8 cellular contexts compared by ENCODE assay signal in genomic region chr3:15796331-15796730, GRCh38.
DNase-seq lines count a peak whose midpoint lies in the region; ATAC-seq and TF ChIP-seq lines count a peak whose summit lies in the region.

No MANE protein-coding gene starts in this region.

- CTCF ChIA-PET in HEK293T (lab: Yijun Ruan, JAX), result interaction anchor here (0.6 kb wide), 2 partner anchors 10 to 421 kb away, joined by 3 read pairs; no protein-coding TSS in a partner anchor

- H3K36me3 ChIP-seq in DND-41 (ENCODE audit: insufficient read depth, low read length), result peaks cover 40% of the 10 kb centered on the region
- no peaks in the 10 kb centered on the region for H3K36me3 ChIP-seq in OCI-LY3 (replicated peaks; ENCODE audit: low read depth, low read length)
- H3K36me3 ChIP-seq in parathyroid adenoma (ENCODE audit: control insufficient read depth, insufficient read depth, low read length), result no peaks in the 10 kb centered on the region

- no peak overlapping the region for H2AFZ ChIP-seq in DND-41 (ENCODE audit: low read depth, low read length)
- no peak overlapping the region for H2AFZ ChIP-seq in OCI-LY3 (ENCODE audit: low read depth, low read length)
- H2AFZ ChIP-seq in parathyroid adenoma, result no peak overlapping the region

- H3K9me3 Mint-ChIP-seq in effector memory CD8-positive, alpha-beta T cell, result no peaks in the 10 kb centered on the region

- H3K36me3 Mint-ChIP-seq in effector memory CD8-positive, alpha-beta T cell (ENCODE audit: insufficient read depth), result peaks cover 37% of the 10 kb centered on the region

- DNase-seq in DND-41 (no peak), HEK293T (ENCODE audit: extremely low spot score) (no peak)
- no peak for DNase-seq in effector memory CD8-positive, alpha-beta T cell

- POLR2A ChIA-PET in HEK293T (lab: Yijun Ruan, JAX), result no interaction called here

- H3K27ac ChIP-seq in DND-41 (ENCODE audit: low read length) (peak overlapping the region; percentile 95), OCI-LY3 (ENCODE audit: low read length) (no peak overlapping the region), parathyroid adenoma (peak overlapping the region; percentile 6)

- peak overlapping the region; percentile 89 to 96 for H3K27ac Mint-ChIP-seq in effector memory CD8-positive, alpha-beta T cell

- peak overlapping the region; percentile 82 to 84 for H3K4me3 Mint-ChIP-seq in effector memory CD8-positive, alpha-beta T cell

- peak overlapping the region; percentile 68 for H3K9ac ChIP-seq in DND-41 (ENCODE audit: low read depth, low read length)
- peak overlapping the region; percentile 8; the same call in 1 of the 2 replicates for H3K9ac ChIP-seq in OCI-LY3 (ENCODE audit: low read length)
- H3K9ac ChIP-seq in parathyroid adenoma, result no peak overlapping the region

- no peaks in the 10 kb centered on the region for H3K27me3 Mint-ChIP-seq in effector memory CD8-positive, alpha-beta T cell

- H3K4me2 ChIP-seq in DND-41 (ENCODE audit: insufficient read depth, low read length) (peak overlapping the region; percentile 64), OCI-LY3 (ENCODE audit: low read length) (peak overlapping the region; percentile 68), parathyroid adenoma (ENCODE audit: low read length) (no peak overlapping the region)

- TF ChIP-seq CTCF in DND-41 (IDR thresholded peaks at IDR 0.05; ENCODE audit: borderline replicate concordance, extremely low read depth, low read length, poor library complexity, severe bottlenecking) (no peak), OCI-LY3 (IDR thresholded peaks at IDR 0.05; ENCODE audit: low read depth, low read length) (no peak), parathyroid adenoma (IDR thresholded peaks at IDR 0.05) (no peak)

- H4K20me1 ChIP-seq in DND-41 (ENCODE audit: insufficient read depth, low read length) (peaks cover 32% of the 10 kb centered on the region), OCI-LY3 (ENCODE audit: insufficient read depth, low read length) (no peaks in the 10 kb centered on the region)

- peaks cover 40 to 63% of the 10 kb centered on the region in 2 donors for H3K4me1 Mint-ChIP-seq in effector memory CD8-positive, alpha-beta T cell (ENCODE audit: low read depth in 2 of 2)

- H3K4me1 ChIP-seq in DND-41 (ENCODE audit: insufficient read depth, low read length), result peaks cover 65% of the 10 kb centered on the region
- H3K4me1 ChIP-seq in OCI-LY3 (ENCODE audit: low read length), result peaks cover 48% of the 10 kb centered on the region
- H3K4me1 ChIP-seq in parathyroid adenoma, result peaks cover 3% of the 10 kb centered on the region

- peak overlapping the region; percentile 63 to 87 for H3K4me3 ChIP-seq in DND-41 (ENCODE audit: low read depth in 1 of 2, low read length in 2 of 2)
- peak overlapping the region; percentile 47 for H3K4me3 ChIP-seq in OCI-LY3 (ENCODE audit: low read length)
- no peak overlapping the region for H3K4me3 ChIP-seq in parathyroid adenoma (ENCODE audit: low read depth, low read length)

- H3K9me3 ChIP-seq in DND-41 (ENCODE audit: insufficient read depth, low read length, severe bottlenecking) (no peaks in the 10 kb centered on the region), OCI-LY3 (ENCODE audit: insufficient read depth, low read length) (no peaks in the 10 kb centered on the region), parathyroid adenoma (ENCODE audit: control insufficient read depth, low read length) (no peaks in the 10 kb centered on the region)

- ATAC-seq in DND-41 (ENCODE audit: insufficient read depth, low read depth), result no peak
- ATAC-seq in effector memory CD8-positive, alpha-beta T cell (replicated peaks), result no peak
- ATAC-seq in HG03521 (IDR thresholded peaks at IDR 0.05; ENCODE audit: unreplicated experiment), result no peak
- no peak for ATAC-seq in GM19455 (IDR thresholded peaks at IDR 0.05; ENCODE audit: unreplicated experiment)
- no peak for ATAC-seq in HG02981 (IDR thresholded peaks at IDR 0.05; ENCODE audit: unreplicated experiment)

- no peaks in the 10 kb centered on the region for H3K27me3 ChIP-seq in DND-41 (ENCODE audit: insufficient read depth, low read length, poor library complexity)
- no peaks in the 10 kb centered on the region for H3K27me3 ChIP-seq in OCI-LY3 (ENCODE audit: low read depth, low read length)
- no peaks in the 10 kb centered on the region for H3K27me3 ChIP-seq in parathyroid adenoma (ENCODE audit: control insufficient read depth, insufficient read depth, low read length)

- H3K79me2 ChIP-seq in DND-41 (ENCODE audit: insufficient read depth, low read length), result peaks cover 92% of the 10 kb centered on the region
- H3K79me2 ChIP-seq in OCI-LY3 (ENCODE audit: low read length), result peaks cover 15% of the 10 kb centered on the region
- no peaks in the 10 kb centered on the region for H3K79me2 ChIP-seq in parathyroid adenoma

TF ChIP-seq in HEK293T, 16 proteins besides CTCF, POLR2A, EP300 and RAD21:
- no peak for TF ChIP-seq SP1 (IDR thresholded peaks at IDR 0.05)
- no peak for TF ChIP-seq L3MBTL2 (conservative IDR thresholded peaks at IDR 0.05)
- TF ChIP-seq ELF4 (IDR thresholded peaks at IDR 0.05), result no peak
- TF ChIP-seq TARDBP (IDR thresholded peaks at IDR 0.05), result no peak
- no peak for TF ChIP-seq SUZ12 (IDR thresholded peaks at IDR 0.05)
- TF ChIP-seq ARNT (IDR thresholded peaks at IDR 0.05), result no peak
- no peak for TF ChIP-seq PKNOX1 (IDR thresholded peaks at IDR 0.05)
- no peak for TF ChIP-seq CTBP1 (IDR thresholded peaks at IDR 0.05; ENCODE audit: borderline replicate concordance)
- TF ChIP-seq FOXK2 (IDR thresholded peaks at IDR 0.05), result no peak
- TF ChIP-seq ZNF384 (IDR thresholded peaks at IDR 0.05), result no peak
- TF ChIP-seq FOXM1 (IDR thresholded peaks at IDR 0.05; ENCODE audit: borderline replicate concordance), result no peak
- TF ChIP-seq FOXA1 (IDR thresholded peaks at IDR 0.05), result no peak
- no peak for TF ChIP-seq NFRKB (IDR thresholded peaks at IDR 0.05)
- no peak for TF ChIP-seq BHLHE40 (IDR thresholded peaks at IDR 0.05; ENCODE audit: borderline replicate concordance)
- TF ChIP-seq HDGF (IDR thresholded peaks at IDR 0.05; ENCODE audit: borderline replicate concordance), result no peak
- TF ChIP-seq LEF1 (IDR thresholded peaks at IDR 0.05; ENCODE audit: borderline replicate concordance), result no peak
TF ChIP-seq in HEK293T: peak in this region for 0.
